1 cellular context compared by ENCODE assay signal in the genomic region with DNA sequence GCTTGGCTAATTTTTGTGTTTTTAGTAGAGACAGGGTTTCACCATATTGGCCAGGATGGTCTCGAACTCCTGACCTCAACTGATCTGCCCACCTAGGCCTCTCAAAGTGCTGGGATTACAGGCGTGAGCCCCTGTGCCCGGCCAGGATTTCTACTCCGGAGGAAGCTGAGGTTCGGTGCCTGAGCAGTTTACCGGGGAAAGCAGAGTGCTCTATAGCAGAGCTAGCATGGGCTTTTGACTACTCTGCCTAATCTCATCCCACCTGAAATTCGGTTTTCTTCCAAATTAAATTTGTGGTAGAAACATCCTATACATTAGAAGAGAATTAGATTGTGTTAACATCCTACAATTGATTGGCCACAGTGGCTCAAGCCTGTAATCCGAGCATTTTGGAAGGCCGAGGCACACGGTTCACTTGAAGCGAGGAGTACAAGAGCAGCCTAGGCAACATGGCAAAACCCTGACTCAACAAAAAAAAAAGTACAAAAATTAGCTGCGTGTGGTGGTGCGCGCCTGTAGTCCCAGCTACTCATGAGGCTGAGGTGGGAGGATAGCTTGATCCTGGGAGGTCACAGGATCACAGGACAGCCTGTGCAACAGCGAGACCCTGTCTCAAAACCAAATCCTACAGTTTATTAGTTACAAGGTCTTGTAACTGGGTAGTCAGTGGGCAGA.
TF ChIP-seq lines count a peak whose summit lies in the region.

No MANE protein-coding gene starts in this region.

TF ChIP-seq in HCT116, 20 proteins besides CTCF, POLR2A, EP300 and RAD21 (continued from another document):
- TF ChIP-seq TCF7L2 (IDR thresholded peaks at IDR 0.05; ENCODE audit: borderline replicate concordance, extremely low read depth, insufficient read depth, insufficient read length) (no peak), EZH2phosphoT487 (IDR thresholded peaks at IDR 0.05; ENCODE audit: borderline replicate concordance) (no peak), SRF (IDR thresholded peaks at IDR 0.05; ENCODE audit: low read depth) (no peak), EZH2 (IDR thresholded peaks at IDR 0.05) (no peak), ZBTB33 (IDR thresholded peaks at IDR 0.05; ENCODE audit: extremely low read depth, insufficient replicate concordance, low read length) (no peak), ZFX (IDR thresholded peaks at IDR 0.05) (no peak), FOSL1 (IDR thresholded peaks at IDR 0.05; ENCODE audit: low read depth) (no peak), EGR1 (IDR thresholded peaks at IDR 0.05; ENCODE audit: low read depth) (no peak), ZNF274 (IDR thresholded peaks at IDR 0.05; ENCODE audit: low read depth, low read length) (no peak), YY1 (IDR thresholded peaks at IDR 0.05; ENCODE audit: extremely low read depth, insufficient replicate concordance, low read depth, low read length) (no peak), JUND (IDR thresholded peaks at IDR 0.05) (no peak)
- TF ChIP-seq, protein P1, sequence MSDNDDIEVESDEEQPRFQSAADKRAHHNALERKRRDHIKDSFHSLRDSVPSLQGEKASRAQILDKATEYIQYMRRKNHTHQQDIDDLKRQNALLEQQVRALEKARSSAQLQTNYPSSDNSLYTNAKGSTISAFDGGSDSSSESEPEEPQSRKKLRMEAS (IDR thresholded peaks at IDR 0.05) = no peak
- TF ChIP-seq, protein P2, sequence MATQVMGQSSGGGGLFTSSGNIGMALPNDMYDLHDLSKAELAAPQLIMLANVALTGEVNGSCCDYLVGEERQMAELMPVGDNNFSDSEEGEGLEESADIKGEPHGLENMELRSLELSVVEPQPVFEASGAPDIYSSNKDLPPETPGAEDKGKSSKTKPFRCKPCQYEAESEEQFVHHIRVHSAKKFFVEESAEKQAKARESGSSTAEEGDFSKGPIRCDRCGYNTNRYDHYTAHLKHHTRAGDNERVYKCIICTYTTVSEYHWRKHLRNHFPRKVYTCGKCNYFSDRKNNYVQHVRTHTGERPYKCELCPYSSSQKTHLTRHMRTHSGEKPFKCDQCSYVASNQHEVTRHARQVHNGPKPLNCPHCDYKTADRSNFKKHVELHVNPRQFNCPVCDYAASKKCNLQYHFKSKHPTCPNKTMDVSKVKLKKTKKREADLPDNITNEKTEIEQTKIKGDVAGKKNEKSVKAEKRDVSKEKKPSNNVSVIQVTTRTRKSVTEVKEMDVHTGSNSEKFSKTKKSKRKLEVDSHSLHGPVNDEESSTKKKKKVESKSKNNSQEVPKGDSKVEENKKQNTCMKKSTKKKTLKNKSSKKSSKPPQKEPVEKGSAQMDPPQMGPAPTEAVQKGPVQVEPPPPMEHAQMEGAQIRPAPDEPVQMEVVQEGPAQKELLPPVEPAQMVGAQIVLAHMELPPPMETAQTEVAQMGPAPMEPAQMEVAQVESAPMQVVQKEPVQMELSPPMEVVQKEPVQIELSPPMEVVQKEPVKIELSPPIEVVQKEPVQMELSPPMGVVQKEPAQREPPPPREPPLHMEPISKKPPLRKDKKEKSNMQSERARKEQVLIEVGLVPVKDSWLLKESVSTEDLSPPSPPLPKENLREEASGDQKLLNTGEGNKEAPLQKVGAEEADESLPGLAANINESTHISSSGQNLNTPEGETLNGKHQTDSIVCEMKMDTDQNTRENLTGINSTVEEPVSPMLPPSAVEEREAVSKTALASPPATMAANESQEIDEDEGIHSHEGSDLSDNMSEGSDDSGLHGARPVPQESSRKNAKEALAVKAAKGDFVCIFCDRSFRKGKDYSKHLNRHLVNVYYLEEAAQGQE (IDR thresholded peaks at IDR 0.05; ENCODE audit: low read depth) = no peak
